8 cellular contexts compared by ENCODE assay signal in genomic region chr10:84194424-84195043, GRCh38. TPM values are rescaled to one million over a fixed set of nuclear protein-coding genes. Genes with fewer than 3 reads are reported as not detected.
DNase-seq lines count a peak whose midpoint lies in the region; ATAC-seq and TF ChIP-seq lines count a peak whose summit lies in the region.

CDHR1 (plus strand) TSS chr10:84194537; CDS start chr10:84194761, 224 bp downstream.

- H3K27me3 Mint-ChIP-seq in MCF 10A (ENCODE audit: insufficient read depth, unreplicated experiment) = peaks cover 35% of the 10 kb centered on the region

- in situ Hi-C loops in astrocyte of the cerebellum (cut with HindIII; ENCODE audit: low sequenced_read_pairs) = no loop called here

- H3K36me3 Mint-ChIP-seq in MCF 10A (ENCODE audit: insufficient read depth, unreplicated experiment) = no peaks in the 10 kb centered on the region

- no peak within 1 kb of the TSS for H3K4me3 Mint-ChIP-seq in MCF 10A (ENCODE audit: unreplicated experiment)

- no TSS peak for BruUV-seq in MCF 10A (replicated peaks; lab: Mats Ljungman, UMichigan)

- peak; percentile 68 for ATAC-seq in HG02973 (IDR thresholded peaks at IDR 0.05; ENCODE audit: unreplicated experiment)

- intact Hi-C loops in breast epithelium (cut with DNase I; ENCODE audit: low total_unique reads) (no loop called here), MCF 10A (cut with micrococcal nuclease) (no loop called here)

- no peaks in the 10 kb centered on the region for H4K20me1 ChIP-seq in OCI-LY3 (ENCODE audit: insufficient read depth, low read length)

- no peaks in the 10 kb centered on the region for H3K79me2 ChIP-seq in OCI-LY3 (ENCODE audit: low read length)

- H3K27ac Mint-ChIP-seq in MCF 10A (ENCODE audit: low read depth, unreplicated experiment) = no peak within 1 kb of the TSS

- H3K27ac ChIP-seq in breast epithelium = no peak within 1 kb of the TSS
- no peak within 1 kb of the TSS for H3K27ac ChIP-seq in OCI-LY3 (ENCODE audit: low read length)

- H2AFZ ChIP-seq in OCI-LY3 (ENCODE audit: low read depth, low read length) = no peak within 1 kb of the TSS

- H3K4me2 ChIP-seq in OCI-LY3 (ENCODE audit: low read length) = peak within 1 kb of the TSS; percentile 56

- POLR2A ChIA-PET in MCF 10A (lab: Yijun Ruan, JAX) = no interaction called here

- TF ChIP-seq POLR2A in breast epithelium (IDR thresholded peaks at IDR 0.05) = no peak

- no peaks in the 10 kb centered on the region for H3K9me3 Mint-ChIP-seq in MCF 10A (ENCODE audit: unreplicated experiment)

- peaks cover 0 to 11% of the 10 kb centered on the region in 2 donors for H3K4me1 ChIP-seq in breast epithelium
- peaks cover 4% of the 10 kb centered on the region; the same call in 1 of the 2 replicates for H3K4me1 ChIP-seq in OCI-LY3 (ENCODE audit: low read length)

- H3K4me1 Mint-ChIP-seq in MCF 10A (ENCODE audit: insufficient read depth, unreplicated experiment) = peaks cover 7% of the 10 kb centered on the region

- no peak within 1 kb of the TSS for H3K9ac ChIP-seq in OCI-LY3 (ENCODE audit: low read length)

- CTCF ChIA-PET in MCF 10A (lab: Yijun Ruan, JAX) = interaction anchor here (0.5 to 4.8 kb wide), 5 partner anchors 9 to 33 kb away, joined by 3 to 58 read pairs (median 4); no protein-coding TSS in a partner anchor

- H3K27me3 ChIP-seq in breast epithelium (peaks cover 6 to 49% of the 10 kb centered on the region in 2 donors), OCI-LY3 (ENCODE audit: low read depth, low read length) (no peaks in the 10 kb centered on the region)

- H3K9me3 ChIP-seq in breast epithelium (no peaks in the 10 kb centered on the region), OCI-LY3 (ENCODE audit: insufficient read depth, low read length) (no peaks in the 10 kb centered on the region)

- H3K36me3 ChIP-seq in breast epithelium = no peaks in the 10 kb centered on the region
- H3K36me3 ChIP-seq in OCI-LY3 (replicated peaks; ENCODE audit: low read depth, low read length) = no peaks in the 10 kb centered on the region

- peak within 1 kb of the TSS; percentile 36 to 70 (median 54) for H3K4me3 ChIP-seq in breast epithelium
- H3K4me3 ChIP-seq in OCI-LY3 (ENCODE audit: low read length) = peak within 1 kb of the TSS; percentile 57
- peak within 1 kb of the TSS; percentile 24 for H3K4me3 ChIP-seq in astrocyte of the cerebellum (ENCODE audit: low read depth, low read length)

- DNase-seq in breast epithelium (ENCODE audit: low spot score in 2 of 2) = no peak
- no peak for DNase-seq in MCF 10A (ENCODE audit: unreplicated experiment)
- DNase-seq in astrocyte of the cerebellum (ENCODE audit: low read depth) = no peak
- DNase-seq in left kidney (ENCODE audit: low read depth, low spot score) = peak; percentile 70
- peak; percentile 16 for DNase-seq in stimulated activated CD8-positive, alpha-beta memory T cell treated with anti-CD3 and anti-CD28 coated beads, Interleukin-12 subunit alpha, Interleukin-12 subunit beta, amount 100 ng/mL, for 24 hours (ENCODE audit: extremely low read depth)
- no peak for DNase-seq in NCI-H187 (lab: John Stamatoyannopoulos, UW)

- no peak for TF ChIP-seq CTCF in breast epithelium (IDR thresholded peaks at IDR 0.05)
- TF ChIP-seq CTCF in MCF 10A (IDR thresholded peaks at IDR 0.05; ENCODE audit: unreplicated experiment) = no peak
- TF ChIP-seq CTCF in OCI-LY3 (IDR thresholded peaks at IDR 0.05; ENCODE audit: low read depth, low read length) = no peak
- TF ChIP-seq CTCF in astrocyte of the cerebellum (IDR thresholded peaks at IDR 0.05; ENCODE audit: low read depth, low read length, missing control alignments) = no peak

RNA-seq across cellular contexts. Expression of gene CDHR1, which starts in this region (rescaled TPM):
- total RNA-seq in breast epithelium = under 1 TPM; 0.15 to 0.66 (median 0.16) TPM
- not detected in 2 replicates for total RNA-seq in MCF 10A (2022)

Comparison
In these comparisons a context has a peak if more than half of its experiments do, and no peak if none do; other contexts are left out.
1. DNase-seq: peak in left kidney (single experiment) and stimulated activated CD8-positive, alpha-beta memory T cell treated with anti-CD3 and anti-CD28 coated beads, Interleukin-12 subunit alpha, Interleukin-12 subunit beta, amount 100 ng/mL, for 24 hours (single experiment); none in breast epithelium (0 of 2), MCF 10A (single experiment), astrocyte of the cerebellum (single experiment) and NCI-H187 (0 of 2).
2. Peak in every context shown above with its lines, with median percentiles within 50 percentile points of each other: H3K4me3 ChIP-seq.